1 cellular context compared by ENCODE assay signal in genomic region chr14:103528512-103529382, GRCh38.
TF ChIP-seq lines count a peak whose summit lies in the region.

Gene TRMT61A (plus strand): TSS chr14:103529196. CDS start chr14:103529979, 783 bp downstream.

TF ChIP-seq in GM12878, 131 proteins besides CTCF, POLR2A, EP300 and RAD21 (continued from another document):
- TF ChIP-seq ZNF687 (IDR thresholded peaks at IDR 0.05): peak; percentile 69; the same call in 1 of the 2 replicates
- peak; percentile 67 for TF ChIP-seq HCFC1 (IDR thresholded peaks at IDR 0.05; ENCODE audit: low read length)
- peak; percentile 69 for TF ChIP-seq USF1 (IDR thresholded peaks at IDR 0.05; ENCODE audit: borderline replicate concordance, extremely low read length, insufficient read depth, low read depth, low read length)
- no peak for TF ChIP-seq NRF1 (conservative IDR thresholded peaks at IDR 0.05; ENCODE audit: low read depth, low read length)
- TF ChIP-seq RELA (IDR thresholded peaks at IDR 0.05; ENCODE audit: borderline replicate concordance, partially characterized antibody): no peak
- TF ChIP-seq MXI1 (IDR thresholded peaks at IDR 0.05; ENCODE audit: low read depth, low read length): peak; percentile 99
- TF ChIP-seq MAX (IDR thresholded peaks at IDR 0.05; ENCODE audit: low read depth, low read length): peak; percentile 96
- peak; percentile 99 for TF ChIP-seq NKRF (conservative IDR thresholded peaks at IDR 0.05)
- peak; percentile 91 for TF ChIP-seq LARP7 (IDR thresholded peaks at IDR 0.05)
- TF ChIP-seq ESRRA (IDR thresholded peaks at IDR 0.05; ENCODE audit: low read length): 0 out of 2 replicates have a peak, but pooled peaks have one; percentile 59
- TF ChIP-seq BACH1 (IDR thresholded peaks at IDR 0.05; ENCODE audit: borderline replicate concordance): peak; percentile 76
- TF ChIP-seq MTA3 (IDR thresholded peaks at IDR 0.05; ENCODE audit: borderline replicate concordance, low read length): no peak
- 0 out of 2 replicates have a peak, but pooled peaks have one; percentile 23 for TF ChIP-seq DPF2 (IDR thresholded peaks at IDR 0.05)
- TF ChIP-seq ATF3 (IDR thresholded peaks at IDR 0.05; ENCODE audit: borderline replicate concordance, extremely low read depth, low read depth, low read length): peak; percentile 51; the same call in 1 of the 2 replicates
- TF ChIP-seq YBX1 (IDR thresholded peaks at IDR 0.05): no peak
- peak; percentile 95 to 99 for TF ChIP-seq BHLHE40 (IDR thresholded peaks at IDR 0.05; ENCODE audit: borderline replicate concordance in 1 of 2, low read depth in 2 of 2, low read length in 1 of 2)
- TF ChIP-seq TAF1 (IDR thresholded peaks at IDR 0.05; ENCODE audit: borderline replicate concordance, low read depth, low read length): 0 out of 2 replicates have a peak, but pooled peaks have one; percentile 24
- no peak for TF ChIP-seq E2F4 (IDR thresholded peaks at IDR 0.05; ENCODE audit: low read depth, low read length)
- no peak for TF ChIP-seq PAX8 (IDR thresholded peaks at IDR 0.05)
- peak; percentile 17; the same call in 1 of the 2 replicates for TF ChIP-seq YY1 (IDR thresholded peaks at IDR 0.05; ENCODE audit: low read depth, low read length)
- TF ChIP-seq POLR2AphosphoS2 (IDR thresholded peaks at IDR 0.05; ENCODE audit: low read depth, low read length): peak; percentile 69; the same call in 1 of the 2 replicates
- no peak for TF ChIP-seq IRF5 (IDR thresholded peaks at IDR 0.05; ENCODE audit: borderline replicate concordance)
- TF ChIP-seq ZZZ3 (IDR thresholded peaks at IDR 0.05; ENCODE audit: control insufficient read depth, insufficient read length, low read depth): no peak
- TF ChIP-seq NR2F1 (conservative IDR thresholded peaks at IDR 0.05): peak; percentile 49; the same call in 1 of the 2 replicates
- peak; percentile 88 for TF ChIP-seq ELK1 (IDR thresholded peaks at IDR 0.05; ENCODE audit: low read depth, low read length)
- TF ChIP-seq ZNF592 (IDR thresholded peaks at IDR 0.05): no peak
- TF ChIP-seq SIX5 (IDR thresholded peaks at IDR 0.05; ENCODE audit: low read depth, low read length, severe bottlenecking): peak; percentile 33
- 0 out of 3 replicates have a peak, but pooled peaks have one; percentile 19 for TF ChIP-seq POU2F2 (IDR thresholded peaks at IDR 0.05; ENCODE audit: borderline replicate concordance, low read depth, low read length)
- TF ChIP-seq BRCA1 (IDR thresholded peaks at IDR 0.05; ENCODE audit: low read depth, low read length): no peak
- no peak for TF ChIP-seq E4F1 (IDR thresholded peaks at IDR 0.05; ENCODE audit: borderline replicate concordance, partially characterized antibody)
- TF ChIP-seq CREM (IDR thresholded peaks at IDR 0.05; ENCODE audit: low read depth): peak; percentile 94
